ENCODE assay signal across 1 cellular context in the genomic region with DNA sequence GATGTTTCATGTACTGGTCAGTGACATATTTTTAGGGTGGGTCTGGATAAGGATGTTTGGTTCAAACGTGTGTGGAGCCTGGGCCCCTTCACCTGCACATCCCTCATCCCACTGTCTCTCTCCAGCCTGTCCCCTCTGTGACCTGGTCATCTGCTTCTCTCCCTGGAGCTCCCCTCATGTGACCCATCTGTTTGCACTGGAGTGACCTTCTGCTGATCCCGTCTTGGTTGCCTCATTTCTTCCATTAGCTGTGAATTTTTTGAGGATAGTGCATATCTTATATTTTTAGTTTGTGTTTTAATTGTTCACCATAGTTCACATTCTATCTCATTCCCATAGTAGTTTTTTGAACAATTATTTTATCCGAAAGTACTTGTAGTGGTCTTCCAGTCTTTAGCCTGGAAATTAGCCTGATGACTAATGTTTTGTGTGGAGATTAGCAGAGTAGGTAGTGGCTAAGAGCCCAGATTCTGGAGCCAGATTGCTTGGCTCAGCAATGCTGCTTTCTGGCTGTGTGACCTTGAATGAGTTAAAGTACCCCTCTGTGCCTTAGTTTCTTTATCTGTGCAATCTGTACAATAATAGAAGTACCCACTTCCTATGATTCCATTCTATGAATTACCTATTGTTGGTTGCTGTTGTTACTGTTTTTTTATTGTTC.
A peak's percentile ranks its signal among the peaks of the same experiment; 100 is the strongest.
TF ChIP-seq lines count a peak whose summit lies in the region.

No MANE protein-coding gene starts in this region.

TF ChIP-seq in HepG2, 621 proteins besides CTCF, POLR2A, EP300 and RAD21 (continued from another document and continues in another):
- TF ChIP-seq, protein P1, sequence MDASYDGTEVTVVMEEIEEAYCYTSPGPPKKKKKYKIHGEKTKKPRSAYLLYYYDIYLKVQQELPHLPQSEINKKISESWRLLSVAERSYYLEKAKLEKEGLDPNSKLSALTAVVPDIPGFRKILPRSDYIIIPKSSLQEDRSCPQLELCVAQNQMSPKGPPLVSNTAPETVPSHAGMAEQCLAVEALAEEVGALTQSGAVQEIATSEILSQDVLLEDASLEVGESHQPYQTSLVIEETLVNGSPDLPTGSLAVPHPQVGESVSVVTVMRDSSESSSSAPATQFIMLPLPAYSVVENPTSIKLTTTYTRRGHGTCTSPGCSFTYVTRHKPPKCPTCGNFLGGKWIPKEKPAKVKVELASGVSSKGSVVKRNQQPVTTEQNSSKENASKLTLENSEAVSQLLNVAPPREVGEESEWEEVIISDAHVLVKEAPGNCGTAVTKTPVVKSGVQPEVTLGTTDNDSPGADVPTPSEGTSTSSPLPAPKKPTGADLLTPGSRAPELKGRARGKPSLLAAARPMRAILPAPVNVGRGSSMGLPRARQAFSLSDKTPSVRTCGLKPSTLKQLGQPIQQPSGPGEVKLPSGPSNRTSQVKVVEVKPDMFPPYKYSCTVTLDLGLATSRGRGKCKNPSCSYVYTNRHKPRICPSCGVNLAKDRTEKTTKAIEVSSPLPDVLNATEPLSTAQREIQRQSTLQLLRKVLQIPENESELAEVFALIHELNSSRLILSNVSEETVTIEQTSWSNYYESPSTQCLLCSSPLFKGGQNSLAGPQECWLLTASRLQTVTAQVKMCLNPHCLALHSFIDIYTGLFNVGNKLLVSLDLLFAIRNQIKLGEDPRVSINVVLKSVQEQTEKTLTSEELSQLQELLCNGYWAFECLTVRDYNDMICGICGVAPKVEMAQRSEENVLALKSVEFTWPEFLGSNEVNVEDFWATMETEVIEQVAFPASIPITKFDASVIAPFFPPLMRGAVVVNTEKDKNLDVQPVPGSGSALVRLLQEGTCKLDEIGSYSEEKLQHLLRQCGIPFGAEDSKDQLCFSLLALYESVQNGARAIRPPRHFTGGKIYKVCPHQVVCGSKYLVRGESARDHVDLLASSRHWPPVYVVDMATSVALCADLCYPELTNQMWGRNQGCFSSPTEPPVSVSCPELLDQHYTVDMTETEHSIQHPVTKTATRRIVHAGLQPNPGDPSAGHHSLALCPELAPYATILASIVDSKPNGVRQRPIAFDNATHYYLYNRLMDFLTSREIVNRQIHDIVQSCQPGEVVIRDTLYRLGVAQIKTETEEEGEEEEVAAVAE (CRISPR knock-in tag; IDR thresholded peaks at IDR 0.05; ENCODE audit: borderline replicate concordance), result no peak
- no peak for TF ChIP-seq CCAR2 (optimal IDR thresholded peaks at IDR 0.05; ENCODE audit: low read depth, low read length)
- TF ChIP-seq KAT8 (CRISPR knock-in tag; IDR thresholded peaks at IDR 0.05), result 0 out of 2 replicates have a peak, but pooled peaks have one; percentile 13
- TF ChIP-seq CEBPB (IDR thresholded peaks at IDR 0.05; ENCODE audit: borderline replicate concordance, low read depth, low read length), result peak; percentile 52; the same call in 1 of the 2 replicates
- TF ChIP-seq ARID2 (CRISPR knock-in tag; IDR thresholded peaks at IDR 0.05; ENCODE audit: borderline replicate concordance), result no peak
- TF ChIP-seq PHB2 (IDR thresholded peaks at IDR 0.05; ENCODE audit: partially characterized antibody), result no peak
- no peak for TF ChIP-seq NCOA5 (CRISPR knock-in tag; IDR thresholded peaks at IDR 0.05)
- no peak for TF ChIP-seq ZFP62 (CRISPR knock-in tag; IDR thresholded peaks at IDR 0.05)
- no peak for TF ChIP-seq XBP1 (CRISPR knock-in tag; IDR thresholded peaks at IDR 0.05)
- no peak for TF ChIP-seq ZNF292 (CRISPR knock-in tag; IDR thresholded peaks at IDR 0.05; ENCODE audit: borderline replicate concordance, low read depth)
- TF ChIP-seq SRY (CRISPR knock-in tag; IDR thresholded peaks at IDR 0.05), result no peak
- TF ChIP-seq NR2F1 (CRISPR knock-in tag; IDR thresholded peaks at IDR 0.05), result peak; percentile 89 to 92
- TF ChIP-seq, protein P2, sequence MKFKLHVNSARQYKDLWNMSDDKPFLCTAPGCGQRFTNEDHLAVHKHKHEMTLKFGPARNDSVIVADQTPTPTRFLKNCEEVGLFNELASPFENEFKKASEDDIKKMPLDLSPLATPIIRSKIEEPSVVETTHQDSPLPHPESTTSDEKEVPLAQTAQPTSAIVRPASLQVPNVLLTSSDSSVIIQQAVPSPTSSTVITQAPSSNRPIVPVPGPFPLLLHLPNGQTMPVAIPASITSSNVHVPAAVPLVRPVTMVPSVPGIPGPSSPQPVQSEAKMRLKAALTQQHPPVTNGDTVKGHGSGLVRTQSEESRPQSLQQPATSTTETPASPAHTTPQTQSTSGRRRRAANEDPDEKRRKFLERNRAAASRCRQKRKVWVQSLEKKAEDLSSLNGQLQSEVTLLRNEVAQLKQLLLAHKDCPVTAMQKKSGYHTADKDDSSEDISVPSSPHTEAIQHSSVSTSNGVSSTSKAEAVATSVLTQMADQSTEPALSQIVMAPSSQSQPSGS (CRISPR knock-in tag; IDR thresholded peaks at IDR 0.05), result no peak
- TF ChIP-seq, protein P3, sequence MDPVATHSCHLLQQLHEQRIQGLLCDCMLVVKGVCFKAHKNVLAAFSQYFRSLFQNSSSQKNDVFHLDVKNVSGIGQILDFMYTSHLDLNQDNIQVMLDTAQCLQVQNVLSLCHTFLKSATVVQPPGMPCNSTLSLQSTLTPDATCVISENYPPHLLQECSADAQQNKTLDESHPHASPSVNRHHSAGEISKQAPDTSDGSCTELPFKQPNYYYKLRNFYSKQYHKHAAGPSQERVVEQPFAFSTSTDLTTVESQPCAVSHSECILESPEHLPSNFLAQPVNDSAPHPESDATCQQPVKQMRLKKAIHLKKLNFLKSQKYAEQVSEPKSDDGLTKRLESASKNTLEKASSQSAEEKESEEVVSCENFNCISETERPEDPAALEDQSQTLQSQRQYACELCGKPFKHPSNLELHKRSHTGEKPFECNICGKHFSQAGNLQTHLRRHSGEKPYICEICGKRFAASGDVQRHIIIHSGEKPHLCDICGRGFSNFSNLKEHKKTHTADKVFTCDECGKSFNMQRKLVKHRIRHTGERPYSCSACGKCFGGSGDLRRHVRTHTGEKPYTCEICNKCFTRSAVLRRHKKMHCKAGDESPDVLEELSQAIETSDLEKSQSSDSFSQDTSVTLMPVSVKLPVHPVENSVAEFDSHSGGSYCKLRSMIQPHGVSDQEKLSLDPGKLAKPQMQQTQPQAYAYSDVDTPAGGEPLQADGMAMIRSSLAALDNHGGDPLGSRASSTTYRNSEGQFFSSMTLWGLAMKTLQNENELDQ (CRISPR knock-in tag; IDR thresholded peaks at IDR 0.05; ENCODE audit: borderline replicate concordance), result no peak
- TF ChIP-seq ZMYM4 (CRISPR knock-in tag; IDR thresholded peaks at IDR 0.05), result peak; percentile 66
- 0 out of 2 replicates have a peak, but pooled peaks have one; percentile 54 for TF ChIP-seq CEBPG (CRISPR knock-in tag; IDR thresholded peaks at IDR 0.05)
- no peak for TF ChIP-seq ZNF749 (CRISPR knock-in tag; IDR thresholded peaks at IDR 0.05; ENCODE audit: borderline replicate concordance)
- no peak for TF ChIP-seq ZNF160 (CRISPR knock-in tag; IDR thresholded peaks at IDR 0.05)
- no peak for TF ChIP-seq ATRX (CRISPR knock-in tag; IDR thresholded peaks at IDR 0.05; ENCODE audit: borderline replicate concordance)
- no peak for TF ChIP-seq RBM22 (optimal IDR thresholded peaks at IDR 0.05; ENCODE audit: low read length)
- TF ChIP-seq BHLHE40 (IDR thresholded peaks at IDR 0.05; ENCODE audit: low read length), result peak; percentile 32; the same call in 1 of the 2 replicates
- no peak for TF ChIP-seq TCF7 (IDR thresholded peaks at IDR 0.05; ENCODE audit: low read depth)
- TF ChIP-seq, protein P4, sequence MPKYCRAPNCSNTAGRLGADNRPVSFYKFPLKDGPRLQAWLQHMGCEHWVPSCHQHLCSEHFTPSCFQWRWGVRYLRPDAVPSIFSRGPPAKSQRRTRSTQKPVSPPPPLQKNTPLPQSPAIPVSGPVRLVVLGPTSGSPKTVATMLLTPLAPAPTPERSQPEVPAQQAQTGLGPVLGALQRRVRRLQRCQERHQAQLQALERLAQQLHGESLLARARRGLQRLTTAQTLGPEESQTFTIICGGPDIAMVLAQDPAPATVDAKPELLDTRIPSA (CRISPR knock-in tag; IDR thresholded peaks at IDR 0.05; ENCODE audit: borderline replicate concordance), result no peak
- TF ChIP-seq, protein P5, sequence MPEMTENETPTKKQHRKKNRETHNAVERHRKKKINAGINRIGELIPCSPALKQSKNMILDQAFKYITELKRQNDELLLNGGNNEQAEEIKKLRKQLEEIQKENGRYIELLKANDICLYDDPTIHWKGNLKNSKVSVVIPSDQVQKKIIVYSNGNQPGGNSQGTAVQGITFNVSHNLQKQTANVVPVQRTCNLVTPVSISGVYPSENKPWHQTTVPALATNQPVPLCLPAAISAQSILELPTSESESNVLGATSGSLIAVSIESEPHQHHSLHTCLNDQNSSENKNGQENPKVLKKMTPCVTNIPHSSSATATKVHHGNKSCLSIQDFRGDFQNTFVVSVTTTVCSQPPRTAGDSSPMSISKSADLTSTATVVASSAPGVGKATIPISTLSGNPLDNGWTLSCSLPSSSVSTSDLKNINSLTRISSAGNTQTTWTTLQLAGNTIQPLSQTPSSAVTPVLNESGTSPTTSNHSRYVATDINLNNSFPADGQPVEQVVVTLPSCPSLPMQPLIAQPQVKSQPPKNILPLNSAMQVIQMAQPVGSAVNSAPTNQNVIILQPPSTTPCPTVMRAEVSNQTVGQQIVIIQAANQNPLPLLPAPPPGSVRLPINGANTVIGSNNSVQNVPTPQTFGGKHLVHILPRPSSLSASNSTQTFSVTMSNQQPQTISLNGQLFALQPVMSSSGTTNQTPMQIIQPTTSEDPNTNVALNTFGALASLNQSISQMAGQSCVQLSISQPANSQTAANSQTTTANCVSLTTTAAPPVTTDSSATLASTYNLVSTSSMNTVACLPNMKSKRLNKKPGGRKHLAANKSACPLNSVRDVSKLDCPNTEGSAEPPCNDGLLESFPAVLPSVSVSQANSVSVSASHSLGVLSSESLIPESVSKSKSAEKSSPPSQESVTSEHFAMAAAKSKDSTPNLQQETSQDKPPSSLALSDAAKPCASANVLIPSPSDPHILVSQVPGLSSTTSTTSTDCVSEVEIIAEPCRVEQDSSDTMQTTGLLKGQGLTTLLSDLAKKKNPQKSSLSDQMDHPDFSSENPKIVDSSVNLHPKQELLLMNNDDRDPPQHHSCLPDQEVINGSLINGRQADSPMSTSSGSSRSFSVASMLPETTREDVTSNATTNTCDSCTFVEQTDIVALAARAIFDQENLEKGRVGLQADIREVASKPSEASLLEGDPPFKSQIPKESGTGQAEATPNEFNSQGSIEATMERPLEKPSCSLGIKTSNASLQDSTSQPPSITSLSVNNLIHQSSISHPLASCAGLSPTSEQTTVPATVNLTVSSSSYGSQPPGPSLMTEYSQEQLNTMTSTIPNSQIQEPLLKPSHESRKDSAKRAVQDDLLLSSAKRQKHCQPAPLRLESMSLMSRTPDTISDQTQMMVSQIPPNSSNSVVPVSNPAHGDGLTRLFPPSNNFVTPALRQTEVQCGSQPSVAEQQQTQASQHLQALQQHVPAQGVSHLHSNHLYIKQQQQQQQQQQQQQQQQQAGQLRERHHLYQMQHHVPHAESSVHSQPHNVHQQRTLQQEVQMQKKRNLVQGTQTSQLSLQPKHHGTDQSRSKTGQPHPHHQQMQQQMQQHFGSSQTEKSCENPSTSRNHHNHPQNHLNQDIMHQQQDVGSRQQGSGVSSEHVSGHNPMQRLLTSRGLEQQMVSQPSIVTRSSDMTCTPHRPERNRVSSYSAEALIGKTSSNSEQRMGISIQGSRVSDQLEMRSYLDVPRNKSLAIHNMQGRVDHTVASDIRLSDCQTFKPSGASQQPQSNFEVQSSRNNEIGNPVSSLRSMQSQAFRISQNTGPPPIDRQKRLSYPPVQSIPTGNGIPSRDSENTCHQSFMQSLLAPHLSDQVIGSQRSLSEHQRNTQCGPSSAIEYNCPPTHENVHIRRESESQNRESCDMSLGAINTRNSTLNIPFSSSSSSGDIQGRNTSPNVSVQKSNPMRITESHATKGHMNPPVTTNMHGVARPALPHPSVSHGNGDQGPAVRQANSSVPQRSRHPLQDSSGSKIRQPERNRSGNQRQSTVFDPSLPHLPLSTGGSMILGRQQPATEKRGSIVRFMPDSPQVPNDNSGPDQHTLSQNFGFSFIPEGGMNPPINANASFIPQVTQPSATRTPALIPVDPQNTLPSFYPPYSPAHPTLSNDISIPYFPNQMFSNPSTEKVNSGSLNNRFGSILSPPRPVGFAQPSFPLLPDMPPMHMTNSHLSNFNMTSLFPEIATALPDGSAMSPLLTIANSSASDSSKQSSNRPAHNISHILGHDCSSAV (CRISPR knock-in tag; IDR thresholded peaks at IDR 0.05; ENCODE audit: borderline replicate concordance), result no peak
- TF ChIP-seq RARA (CRISPR knock-in tag; IDR thresholded peaks at IDR 0.05), result peak; percentile 98
- no peak for TF ChIP-seq KLF13 (CRISPR knock-in tag; IDR thresholded peaks at IDR 0.05)
- no peak for TF ChIP-seq ZFYVE20 (CRISPR knock-in tag; IDR thresholded peaks at IDR 0.05; ENCODE audit: borderline replicate concordance, low read depth)
- no peak for TF ChIP-seq ZNF337 (CRISPR knock-in tag; IDR thresholded peaks at IDR 0.05; ENCODE audit: borderline replicate concordance, low read depth)
- TF ChIP-seq, protein P6, sequence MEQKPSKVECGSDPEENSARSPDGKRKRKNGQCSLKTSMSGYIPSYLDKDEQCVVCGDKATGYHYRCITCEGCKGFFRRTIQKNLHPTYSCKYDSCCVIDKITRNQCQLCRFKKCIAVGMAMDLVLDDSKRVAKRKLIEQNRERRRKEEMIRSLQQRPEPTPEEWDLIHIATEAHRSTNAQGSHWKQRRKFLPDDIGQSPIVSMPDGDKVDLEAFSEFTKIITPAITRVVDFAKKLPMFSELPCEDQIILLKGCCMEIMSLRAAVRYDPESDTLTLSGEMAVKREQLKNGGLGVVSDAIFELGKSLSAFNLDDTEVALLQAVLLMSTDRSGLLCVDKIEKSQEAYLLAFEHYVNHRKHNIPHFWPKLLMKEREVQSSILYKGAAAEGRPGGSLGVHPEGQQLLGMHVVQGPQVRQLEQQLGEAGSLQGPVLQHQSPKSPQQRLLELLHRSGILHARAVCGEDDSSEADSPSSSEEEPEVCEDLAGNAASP (CRISPR knock-in tag; IDR thresholded peaks at IDR 0.05; ENCODE audit: borderline replicate concordance), result peak; percentile 93; the same call in 1 of the 2 replicates
- TF ChIP-seq ZNF263 (CRISPR knock-in tag; IDR thresholded peaks at IDR 0.05), result peak; percentile 54; the same call in 1 of the 2 replicates
- peak; percentile 68; the same call in 1 of the 2 replicates for TF ChIP-seq ARID5B (CRISPR knock-in tag; IDR thresholded peaks at IDR 0.05)
